9 cellular contexts compared by ENCODE assay signal in the genomic region with DNA sequence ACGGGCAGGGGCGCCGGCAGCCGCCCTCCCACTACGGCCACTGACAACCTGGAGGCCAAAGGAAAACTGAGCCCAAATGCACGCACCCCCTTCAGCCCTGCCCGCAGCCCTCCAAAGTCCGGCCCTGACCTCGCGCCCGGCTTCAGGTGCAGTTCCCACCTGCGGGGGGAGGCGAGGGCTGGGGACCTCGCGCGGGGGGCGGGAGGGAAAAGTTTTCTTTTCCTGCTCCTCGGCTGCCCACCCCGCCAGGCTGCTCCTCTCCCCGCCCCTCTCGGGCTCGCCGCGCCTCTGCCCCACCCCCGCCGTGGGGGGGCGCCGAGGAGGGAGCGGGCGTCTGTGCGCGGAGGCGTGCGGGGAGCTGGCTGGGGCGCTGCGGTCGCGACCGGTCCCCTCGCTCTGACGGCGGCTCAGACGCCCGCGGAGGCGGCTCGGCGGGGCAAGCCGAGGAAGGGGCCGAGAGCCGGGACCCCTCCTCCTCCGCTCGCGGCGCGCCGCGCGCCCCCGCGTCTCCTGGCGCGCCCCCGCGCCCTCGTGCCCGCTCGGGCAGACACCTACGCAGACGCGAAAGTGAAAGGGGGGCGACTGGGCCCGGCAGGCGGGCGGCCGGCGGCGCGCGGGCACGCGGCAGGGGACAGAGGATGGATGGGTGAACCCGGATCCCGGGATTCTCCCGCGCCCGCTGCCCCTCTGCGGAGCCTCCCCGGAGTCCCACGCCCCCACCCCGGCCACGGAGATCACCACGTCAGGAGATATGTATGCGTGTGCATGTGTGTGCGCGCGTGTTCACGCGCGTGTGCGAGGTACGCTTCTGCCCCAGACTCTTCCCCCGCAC. TPM values are rescaled to one million over a fixed set of nuclear protein-coding genes. Genes with fewer than 3 reads are reported as not detected.
DNase-seq lines count a peak whose midpoint lies in the region; FAIRE-seq and TF ChIP-seq lines count a peak whose summit lies in the region.
"Had no signal": no experiment of that assay in that cellular context is flagged by ENCODE, and none has a peak within 500 bp of the region (broad histone marks: within the 10 kb centered on the region; RNA-seq: fewer than 3 reads in every experiment).

No MANE protein-coding gene starts in this region.

- TF ChIP-seq POLR2A in H1 (IDR thresholded peaks at IDR 0.05; ENCODE audit: control extremely low read depth in 1 of 2, low read depth in 2 of 2, low read length in 2 of 2): no peak

- 1% methylated on average over 51 of the region's 103 CpGs; no CpG with 5 or more reads in 1 of the 2 experiments for WGBS in H1 (ENCODE audit: extremely low coverage in 1 of 2, insufficient coverage in 1 of 2, insufficient read length in 1 of 2, insufficient replicate concordance in 2 of 2, low coverage in 1 of 2, low lambda C conversion rate in 2 of 2, missing lambda C conversion rate in 1 of 2), 2 experiments

- peaks cover 15% of the 10 kb centered on the region; the same call in 1 of the 2 replicates for H3K4me1 ChIP-seq in HUES6 (ENCODE audit: control insufficient read depth, insufficient read depth, low read length)
- peaks cover 0 to 7% (median 1%) of the 10 kb centered on the region in 4 experiments; a peak in 4 of 7 replicates for H3K4me1 ChIP-seq in H1 (replicated peaks in 1 of 4; ENCODE audit: control insufficient read depth in 3 of 4, insufficient read depth in 4 of 4, low read length in 3 of 4)
- H3K4me1 ChIP-seq in mononuclear cell (ENCODE audit: insufficient read depth, low read length): peaks cover 43% of the 10 kb centered on the region

- H2AFZ ChIP-seq in H1 (ENCODE audit: low read length): peak overlapping the region; percentile 97

- no peak overlapping the region for H2AK5ac ChIP-seq in H1 (ENCODE audit: low read depth, low read length)

- POLR2A ChIA-PET in H1 (lab: Charles Lee; ENCODE audit: partially characterized antibody): no interaction called here

- H4K91ac ChIP-seq in H1 (replicated peaks; ENCODE audit: insufficient read length, low read length): no peak overlapping the region

- DNase-seq in G401 (ENCODE audit: low spot score): peak; percentile 62
- DNase-seq in activated CD8-positive, alpha-beta memory T cell treated with anti-CD3 and anti-CD28 coated beads for 24 hours: peak; percentile 86
- peak in 1 of 2 experiments; percentile 82 for DNase-seq in H1 (ENCODE audit: low read depth in 1 of 2, low spot score in 2 of 2)
- peak; percentile 27 to 42 for DNase-seq in stimulated activated CD8-positive, alpha-beta memory T cell treated with anti-CD3 and anti-CD28 coated beads, Interleukin-15, amount 100 ng/mL, for 48 hours (ENCODE audit: low read depth in 2 of 2)
- DNase-seq in dedifferentiated amniotic fluid mesenchymal stem cell (ENCODE audit: extremely low spot score): no peak
- no peak for DNase-seq in epidermal melanocyte (ENCODE audit: insufficient read length, low spot score)

- H3K27ac ChIP-seq in HUES6 (ENCODE audit: low read depth, low read length): no peak overlapping the region
- no peak overlapping the region for H3K27ac ChIP-seq in H1 (ENCODE audit: low read depth, low read length)

- H3K18ac ChIP-seq in H1 (ENCODE audit: extremely low read depth, low read length): no peak overlapping the region; the same call in 1 of the 2 replicates

- H3K79me1 ChIP-seq in H1 (ENCODE audit: low read depth, low read length): no peaks in the 10 kb centered on the region

- H2BK20ac ChIP-seq in H1 (ENCODE audit: low read length): no peak overlapping the region

- no peak overlapping the region for H3K4ac ChIP-seq in H1 (replicated peaks; ENCODE audit: insufficient read length, low read depth, low read length)

- TF ChIP-seq RAD21 in H1 (IDR thresholded peaks at IDR 0.05 in 1 of 2, conservative IDR thresholded peaks at IDR 0.05 in 1 of 2; ENCODE audit: low read depth in 2 of 2, low read length in 2 of 2): no peak

- no peak overlapping the region for H2BK120ac ChIP-seq in H1 (replicated peaks; ENCODE audit: low read depth, low read length)

- in situ Hi-C loops in G401 (cut with HindIII; ENCODE audit: low sequenced_read_pairs): no loop called here

- peak overlapping the region; percentile 89 to 100 for H3K4me2 ChIP-seq in H1 (ENCODE audit: insufficient read depth in 1 of 2, low read depth in 2 of 2, low read length in 2 of 2)

- H3K56ac ChIP-seq in H1 (replicated peaks; ENCODE audit: insufficient read length, low read depth, low read length): no peak overlapping the region

- no peak overlapping the region for H4K5ac ChIP-seq in H1 (ENCODE audit: insufficient read length, low read depth, low read length)

- H3K9me3 ChIP-seq in HUES6 (ENCODE audit: control insufficient read depth, insufficient read depth, low read depth, low read length) (no peaks in the 10 kb centered on the region), H1 (ENCODE audit: insufficient read depth in 2 of 2, low read depth in 1 of 2, low read length in 1 of 2) (no peaks in the 10 kb centered on the region), mononuclear cell (ENCODE audit: low read depth, low read length) (no peaks in the 10 kb centered on the region)

- TF ChIP-seq EP300 in H1 (IDR thresholded peaks at IDR 0.05; ENCODE audit: borderline replicate concordance in 1 of 2, low read depth in 2 of 2, low read length in 2 of 2): no peak

- TF ChIP-seq CTCF in H1 (IDR thresholded peaks at IDR 0.05; ENCODE audit: control extremely low read depth in 1 of 3, insufficient read depth in 1 of 3, low read depth in 1 of 3, low read length in 3 of 3): no peak

- H3K4me3 ChIP-seq in HUES6 (ENCODE audit: low read depth, low read length): peak overlapping the region; percentile 89
- peak overlapping the region; percentile 70 to 77 (median 74) for H3K4me3 ChIP-seq in H1 (ENCODE audit: extremely low read depth in 1 of 4, insufficient read depth in 2 of 4, low read depth in 3 of 4, low read length in 4 of 4)
- peak overlapping the region; percentile 62 for H3K4me3 ChIP-seq in mononuclear cell (ENCODE audit: low read length)

- H2BK5ac ChIP-seq in H1 (ENCODE audit: low read depth, low read length): no peak overlapping the region

- no peak overlapping the region for H4K8ac ChIP-seq in H1 (ENCODE audit: extremely low read depth, insufficient read depth, low read length)

- peaks cover 29% of the 10 kb centered on the region for H3K23me2 ChIP-seq in H1 (ENCODE audit: low read depth, low read length)

- peaks cover 74% of the 10 kb centered on the region for H3K27me3 ChIP-seq in HUES6 (ENCODE audit: control insufficient read depth, insufficient read depth, low read length)
- H3K27me3 ChIP-seq in H1 (replicated peaks in 1 of 4; ENCODE audit: control insufficient read depth in 3 of 4, extremely low read depth in 1 of 4, insufficient read depth in 3 of 4, low read length in 3 of 4): peaks cover 8 to 32% (median 26%) of the 10 kb centered on the region in 4 experiments
- peaks cover 70% of the 10 kb centered on the region for H3K27me3 ChIP-seq in mononuclear cell (ENCODE audit: insufficient read depth, low read length)

- CTCF ChIA-PET in H1 (lab: Charles Lee; ENCODE audit: partially characterized antibody): no interaction called here

- H3K9ac ChIP-seq in HUES6 (ENCODE audit: low read length) (no peak overlapping the region), H1 (replicated peaks in 1 of 4; ENCODE audit: extremely low read depth in 1 of 4, low read depth in 3 of 4, low read length in 3 of 4) (no peak overlapping the region)

- no peak overlapping the region for H3K23ac ChIP-seq in H1 (ENCODE audit: insufficient read length)

- H3K14ac ChIP-seq in H1 (ENCODE audit: insufficient read length): no peak overlapping the region

- H3K36me3 ChIP-seq in HUES6 (ENCODE audit: control insufficient read depth, insufficient read depth, low read length): no peaks in the 10 kb centered on the region
- no peaks in the 10 kb centered on the region for H3K36me3 ChIP-seq in H1 (ENCODE audit: control insufficient read depth in 2 of 4, insufficient read depth in 4 of 4, low read length in 3 of 4)

- no peak for FAIRE-seq in H1 (lab: Jason Lieb, UNC)
- FAIRE-seq: TTC549 had no signal

- H4K20me1 ChIP-seq in H1 (replicated peaks in 1 of 2; ENCODE audit: control insufficient read depth in 1 of 2, insufficient read depth in 2 of 2, low read length in 2 of 2): no peaks in the 10 kb centered on the region

- no peak overlapping the region for H2BK15ac ChIP-seq in H1 (ENCODE audit: low read length)

- H3K79me2 ChIP-seq in H1 (ENCODE audit: control insufficient read depth in 1 of 2, insufficient read depth in 2 of 2, low read length in 2 of 2): no peaks in the 10 kb centered on the region

- no peak overlapping the region for H2BK12ac ChIP-seq in H1 (ENCODE audit: low read depth, low read length)

TF ChIP-seq in H1, 55 proteins besides CTCF, POLR2A, EP300 and RAD21 (continues in another document):
- TF ChIP-seq SIN3A (conservative IDR thresholded peaks at IDR 0.05 in 1 of 2, IDR thresholded peaks at IDR 0.05 in 1 of 2; ENCODE audit: low read depth in 1 of 2, low read length in 2 of 2) (0 out of 4 replicates have a peak, but pooled peaks of 1 of the 2 experiments have one; percentile 24), TAF7 (optimal IDR thresholded peaks at IDR 0.05; ENCODE audit: borderline replicate concordance, low read depth, low read length) (peak; percentile 1), RBBP5 (IDR thresholded peaks at IDR 0.05; ENCODE audit: borderline replicate concordance, low read depth, low read length) (peak; percentile 69; the same call in 1 of the 2 replicates)
- TF ChIP-seq, protein P1, sequence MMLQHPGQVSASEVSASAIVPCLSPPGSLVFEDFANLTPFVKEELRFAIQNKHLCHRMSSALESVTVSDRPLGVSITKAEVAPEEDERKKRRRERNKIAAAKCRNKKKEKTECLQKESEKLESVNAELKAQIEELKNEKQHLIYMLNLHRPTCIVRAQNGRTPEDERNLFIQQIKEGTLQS (IDR thresholded peaks at IDR 0.05; ENCODE audit: insufficient read depth, low read depth, low read length): no peak
- TF ChIP-seq, protein P2, sequence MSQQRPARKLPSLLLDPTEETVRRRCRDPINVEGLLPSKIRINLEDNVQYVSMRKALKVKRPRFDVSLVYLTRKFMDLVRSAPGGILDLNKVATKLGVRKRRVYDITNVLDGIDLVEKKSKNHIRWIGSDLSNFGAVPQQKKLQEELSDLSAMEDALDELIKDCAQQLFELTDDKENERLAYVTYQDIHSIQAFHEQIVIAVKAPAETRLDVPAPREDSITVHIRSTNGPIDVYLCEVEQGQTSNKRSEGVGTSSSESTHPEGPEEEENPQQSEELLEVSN (IDR thresholded peaks at IDR 0.05): peak; percentile 39

RNA-seq across cellular contexts. Expression of a gene that starts 3.1 kb away (rescaled TPM):
- not detected in 2 replicates for total RNA-seq in G401 (2014; rRNA removed; shearing (Covaris generic))
- total RNA-seq in H1 (2021; fragmentation: NEBNext Ultra II Directional; extraction: Animal tissue kit (Norgen Biotek cat#: 25700)): 3.0 and 3.9 TPM in 2 replicates
- 0.80 and 1.0 TPM in 2 replicates for polyA plus RNA-seq in H1 (2011; rRNA removed)
- 1.5 TPM for polyA plus RNA-seq in H1 (2011; cell fraction: cytosol; rRNA removed)
- polyA plus RNA-seq in H1 (2011; cell fraction: nucleus; rRNA removed): 2.2 TPM
- polyA plus RNA-seq in H1 (2012, experiment 1 of 2): 0.61 to 2.4 TPM (median 0.78 TPM) in 4 replicates
- 0.05 TPM for polyA plus RNA-seq in H1 (2012, experiment 2 of 2)
- polyA plus RNA-seq in H1 (2013, experiment 1 of 2): 0.63 TPM
- polyA plus RNA-seq in H1 (2013, experiment 2 of 2): 1.2 TPM
- 8.8 and 9.2 TPM in 2 replicates for polyA minus RNA-seq in H1 (2011; rRNA and poly(A)+ RNA removed)
- polyA minus RNA-seq in H1 (2011; cell fraction: cytosol; rRNA and poly(A)+ RNA removed): 2.0 TPM
- 21.3 TPM for polyA minus RNA-seq in H1 (2011; cell fraction: nucleus; rRNA and poly(A)+ RNA removed)
- total RNA-seq in mononuclear cell: 29.1 TPM

Comparison
In these comparisons a context has a peak if more than half of its experiments do, and no peak if none do; other contexts are left out.
1. DNase-seq: peak in G401 (single experiment), activated CD8-positive, alpha-beta memory T cell treated with anti-CD3 and anti-CD28 coated beads for 24 hours (single experiment) and stimulated activated CD8-positive, alpha-beta memory T cell treated with anti-CD3 and anti-CD28 coated beads, Interleukin-15, amount 100 ng/mL, for 48 hours (2 of 2); none in dedifferentiated amniotic fluid mesenchymal stem cell (single experiment) and epidermal melanocyte (single experiment).
2. Peak in every context shown above with its lines, with median percentiles within 50 percentile points of each other: H3K4me3 ChIP-seq.